Comparison of ENCODE assay signal across 16 cellular contexts in the genomic region with DNA sequence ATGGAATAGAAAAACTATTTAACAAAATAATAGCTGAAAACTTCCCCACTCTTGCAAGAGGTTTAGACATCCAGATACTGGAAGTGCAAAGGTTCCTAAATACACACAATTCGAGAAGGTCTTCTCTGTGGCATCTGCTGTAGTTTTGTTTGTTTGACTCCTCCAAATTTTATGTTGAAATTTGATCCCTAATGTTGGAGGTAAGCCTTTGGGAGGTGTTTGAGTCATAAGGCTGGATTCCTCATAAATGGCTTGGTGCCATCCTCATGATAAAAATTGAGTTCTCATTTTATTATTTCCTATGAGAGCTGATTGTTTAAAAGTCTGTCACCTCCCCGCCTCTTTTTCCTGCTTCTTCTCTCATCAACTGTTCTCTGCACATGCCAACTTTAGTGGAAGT.
DNase-seq lines count a peak whose midpoint lies in the region; ATAC-seq and TF ChIP-seq lines count a peak whose summit lies in the region.
"Had no signal": no experiment of that assay in that cellular context is flagged by ENCODE, and none has a peak within 500 bp of the region (broad histone marks: within the 10 kb centered on the region; RNA-seq: fewer than 3 reads in every experiment).

No MANE protein-coding gene starts in this region.

- H3K4me2 ChIP-seq in GM23248 (ENCODE audit: unreplicated experiment) (no peak overlapping the region), KMS-11 (peak overlapping the region; percentile 52; the same call in 1 of the 2 replicates), PC-3 (ENCODE audit: low read length) (peak overlapping the region; percentile 24; the same call in 1 of the 2 replicates)

- peaks cover 11% of the 10 kb centered on the region for H3K9me3 ChIP-seq in GM23248 (ENCODE audit: low read depth)
- H3K9me3 ChIP-seq in PC-3 (ENCODE audit: low read length): peaks cover 10% of the 10 kb centered on the region; the same call in 1 of the 2 replicates
- H3K9me3 ChIP-seq in stomach: peaks cover 0 to 30% (median 23%) of the 10 kb centered on the region in 4 donors
- peaks cover 0 to 30% of the 10 kb centered on the region in 2 donors for H3K9me3 ChIP-seq in left lung
- H3K9me3 ChIP-seq: SJCRH30 had no signal

- no peaks in the 10 kb centered on the region for H4K20me1 ChIP-seq in GM23248 (ENCODE audit: insufficient read depth)
- no peaks in the 10 kb centered on the region for H4K20me1 ChIP-seq in KMS-11 (ENCODE audit: insufficient read depth)
- no peaks in the 10 kb centered on the region for H4K20me1 ChIP-seq in PC-3 (ENCODE audit: low read length)

- no peak overlapping the region for H3K4me3 ChIP-seq in GM23248
- no peak overlapping the region for H3K4me3 ChIP-seq in KMS-11 (IDR thresholded peaks at IDR 0.05; ENCODE audit: insufficient read depth, low read depth, low read length)
- H3K4me3 ChIP-seq in PC-3 (ENCODE audit: low read length): no peak overlapping the region
- no peak overlapping the region for H3K4me3 ChIP-seq in stomach
- H3K4me3 ChIP-seq in left lung: no peak overlapping the region
- H3K4me3 ChIP-seq: GM12878, MG63, SJCRH30 had no signal

- POLR2A ChIA-PET in PC-3 (lab: Charles Lee; ENCODE audit: unreplicated experiment): interaction anchor here (0.6 kb wide), 1 partner anchor 13 kb away, joined by 3 read pairs; no protein-coding TSS in a partner anchor

- in situ Hi-C loops in GM23248 (cut with MboI): no loop called here

- ATAC-seq in PC-3 (peak; percentile 95), esophagus mucosa (peak; percentile 46), left lung (no peak)
- ATAC-seq: GM12878 had no signal

- H3K27ac ChIP-seq in GM23248 (no peak overlapping the region), KMS-11 (no peak overlapping the region), PC-3 (ENCODE audit: low read length) (peak overlapping the region; percentile 16; the same call in 1 of the 2 replicates), stomach (no peak overlapping the region), left lung (no peak overlapping the region)
- H3K27ac ChIP-seq: SJCRH30 had no signal

- CTCF ChIA-PET in PC-3 (lab: Charles Lee): no interaction called here

- H3K79me2 ChIP-seq in GM23248 (ENCODE audit: insufficient read depth) (no peaks in the 10 kb centered on the region), KMS-11 (ENCODE audit: insufficient read depth, low read depth) (no peaks in the 10 kb centered on the region), PC-3 (ENCODE audit: low read length) (no peaks in the 10 kb centered on the region)

- no peak for TF ChIP-seq CTCF in KMS-11 (conservative IDR thresholded peaks at IDR 0.05; ENCODE audit: low read depth, low read length)
- TF ChIP-seq CTCF in PC-3 (conservative IDR thresholded peaks at IDR 0.05; ENCODE audit: low read depth, low read length): no peak
- TF ChIP-seq CTCF in stomach (IDR thresholded peaks at IDR 0.05): no peak
- TF ChIP-seq CTCF in left lung (IDR thresholded peaks at IDR 0.05): no peak

- H3K4me1 ChIP-seq in GM23248 (ENCODE audit: insufficient read depth) (no peaks in the 10 kb centered on the region), KMS-11 (ENCODE audit: low read depth, poor library complexity, severe bottlenecking) (peaks cover 44% of the 10 kb centered on the region), PC-3 (ENCODE audit: insufficient read depth, low read length) (peaks cover 26% of the 10 kb centered on the region), stomach (peaks cover 0 to 5% (median under 1%) of the 10 kb centered on the region in 4 donors), left lung (peaks cover 0 to 3% of the 10 kb centered on the region in 2 donors)

- 36 to 41% methylated on average over 2 of the region's 2 CpGs for WGBS in GM23248 (ENCODE audit: low coverage in 1 of 2, low lambda C conversion rate in 2 of 2, missing lambda C conversion rate in 2 of 2), 2 experiments
- 63 to 86% (median 80%) methylated on average over 2 of the region's 2 CpGs for WGBS in stomach, 5 donors

- H3K36me3 ChIP-seq in GM23248 (ENCODE audit: low read depth) (no peaks in the 10 kb centered on the region), KMS-11 (ENCODE audit: insufficient read depth) (no peaks in the 10 kb centered on the region), PC-3 (ENCODE audit: low read depth, low read length) (no peaks in the 10 kb centered on the region), stomach (no peaks in the 10 kb centered on the region), left lung (no peaks in the 10 kb centered on the region)
- H3K36me3 ChIP-seq: MG63, SJCRH30 had no signal

- DNase-seq in GM23248 (peak; percentile 9), PC-3 (peak; percentile 90), stomach (no peak), left lung (no peak)
- DNase-seq in activated CD4-positive, CD25-positive, alpha-beta regulatory T cell treated with anti-CD3 and anti-CD28 coated beads, Interleukin-2, amount 50 U/mL, for 72 hours: no peak
- DNase-seq: ACHN; CD4-positive, CD25-positive, alpha-beta regulatory T cell; DMS79; MG63; NCI-H1092 treated with DMSO at 0.1 percent for 48 hours; NCI-H187 treated with DMSO at 0.1 percent for 48 hours; NCI-H82; SJCRH30 had no signal

- no peaks in the 10 kb centered on the region for H3K9me2 ChIP-seq in GM23248 (ENCODE audit: insufficient read depth)
- no peaks in the 10 kb centered on the region for H3K9me2 ChIP-seq in PC-3 (replicated peaks; ENCODE audit: low read length)

- no peak for TF ChIP-seq EP300 in stomach (IDR thresholded peaks at IDR 0.05)

- H3K27me3 ChIP-seq in GM23248 (replicated peaks; ENCODE audit: insufficient read depth): no peaks in the 10 kb centered on the region; the same call in 1 of the 2 replicates
- no peaks in the 10 kb centered on the region for H3K27me3 ChIP-seq in KMS-11 (ENCODE audit: insufficient read depth, low read depth)
- H3K27me3 ChIP-seq in PC-3 (ENCODE audit: low read length): no peaks in the 10 kb centered on the region
- H3K27me3 ChIP-seq in stomach: no peaks in the 10 kb centered on the region
- no peaks in the 10 kb centered on the region for H3K27me3 ChIP-seq in left lung
- H3K27me3 ChIP-seq: MG63, SJCRH30 had no signal

- H2AFZ ChIP-seq in GM23248: no peak overlapping the region
- H2AFZ ChIP-seq in KMS-11 (ENCODE audit: low read depth): no peak overlapping the region
- H2AFZ ChIP-seq in PC-3 (ENCODE audit: low read length): no peak overlapping the region

- no peak for TF ChIP-seq POLR2A in stomach (IDR thresholded peaks at IDR 0.05)

- intact Hi-C loops in PC-3 (cut with micrococcal nuclease): no loop called here
- intact Hi-C loops in stomach (cut with DNase I; ENCODE audit: low total_unique reads): no loop called here
- intact Hi-C loops in left lung (cut with DNase I): no loop called here

- H3F3A ChIP-seq in GM23248 (ENCODE audit: insufficient read depth): no peaks in the 10 kb centered on the region
- no peaks in the 10 kb centered on the region for H3F3A ChIP-seq in PC-3 (ENCODE audit: low read length, unreplicated experiment)

- H3K9ac ChIP-seq in GM23248: no peak overlapping the region
- H3K9ac ChIP-seq in KMS-11: no peak overlapping the region
- H3K9ac ChIP-seq in PC-3 (ENCODE audit: low read length): no peak overlapping the region

- no TSS peak for BruUV-seq in PC-3 (replicated peaks; lab: Mats Ljungman, UMichigan)

Comparison
In these comparisons a context has a peak if more than half of its experiments do, and no peak if none do; other contexts are left out.
1. DNase-seq: peak in GM23248 (single experiment) and PC-3 (single experiment); none in stomach (single experiment), left lung (0 of 2) and activated CD4-positive, CD25-positive, alpha-beta regulatory T cell treated with anti-CD3 and anti-CD28 coated beads, Interleukin-2, amount 50 U/mL, for 72 hours (single experiment).